In genomic region chr3:46299608-46300460, GRCh38 we compare ENCODE assay signal across 11 cellular contexts. TPM values are rescaled to one million over a fixed set of nuclear protein-coding genes. Genes with fewer than 3 reads are reported as not detected.
A peak's percentile ranks its signal among the peaks of the same experiment; 100 is the strongest.
DNase-seq lines count a peak whose midpoint lies in the region; ATAC-seq and TF ChIP-seq lines count a peak whose summit lies in the region.
"Had no signal": no experiment of that assay in that cellular context is flagged by ENCODE, and none has a peak within 500 bp of the region (broad histone marks: within the 10 kb centered on the region; RNA-seq: fewer than 3 reads in every experiment).

No MANE protein-coding gene starts in this region.

- no peaks in the 10 kb centered on the region for H3K9me3 ChIP-seq in DND-41 (ENCODE audit: insufficient read depth, low read length, severe bottlenecking)
- no peaks in the 10 kb centered on the region for H3K9me3 ChIP-seq in Peyer's patch
- H3K9me3 ChIP-seq in trophoblast cell (ENCODE audit: insufficient read depth, low read depth, low read length) = no peaks in the 10 kb centered on the region

- no peak overlapping the region for H3K4ac ChIP-seq in trophoblast cell (ENCODE audit: low read depth, low read length)

- H4K8ac ChIP-seq in trophoblast cell (ENCODE audit: low read depth, low read length) = no peak overlapping the region

- H3K9ac ChIP-seq in DND-41 (ENCODE audit: low read depth, low read length) = peak overlapping the region; percentile 13
- H3K9ac ChIP-seq in trophoblast cell (ENCODE audit: low read length) = no peak overlapping the region

- H3K18ac ChIP-seq in trophoblast cell (ENCODE audit: low read length) = no peak overlapping the region

- peak; percentile 39 for DNase-seq in DND-41
- peak in 2 of 3 donors; percentile 38 to 57 for DNase-seq in Peyer's patch
- DNase-seq in immature natural killer cell = peak in 2 of 3 donors; percentile 31 to 44
- DNase-seq in trophoblast cell = no peak
- no peak for DNase-seq in mesenteric fat pad (ENCODE audit: low spot score)
- DNase-seq in iPS-NIHi7 (ENCODE audit: extremely low spot score) = no peak
- DNase-seq: caudate nucleus, NCI-H524 treated with DMSO at 0.1 percent for 48 hours had no signal

- H3K36me3 ChIP-seq in DND-41 (ENCODE audit: insufficient read depth, low read length) (no peaks in the 10 kb centered on the region), Peyer's patch (no peaks in the 10 kb centered on the region), trophoblast cell (ENCODE audit: control insufficient read depth in 1 of 2, insufficient read depth in 2 of 2, low read length in 2 of 2) (no peaks in the 10 kb centered on the region)

- H2BK12ac ChIP-seq in trophoblast cell (ENCODE audit: low read length) = no peak overlapping the region

- ATAC-seq in DND-41 (ENCODE audit: insufficient read depth, low read depth) (peak; percentile 40; the same call in 2 of the 3 replicates), GM21723 (IDR thresholded peaks at IDR 0.05; ENCODE audit: unreplicated experiment) (peak; percentile 35), GM19467 (IDR thresholded peaks at IDR 0.05; ENCODE audit: unreplicated experiment) (no peak)

- H3K79me2 ChIP-seq in DND-41 (ENCODE audit: insufficient read depth, low read length) = no peaks in the 10 kb centered on the region
- H3K79me2 ChIP-seq in trophoblast cell (ENCODE audit: control insufficient read depth, insufficient read depth, low read length, poor library complexity) = no peaks in the 10 kb centered on the region

- TF ChIP-seq CTCF in DND-41 (IDR thresholded peaks at IDR 0.05; ENCODE audit: borderline replicate concordance, extremely low read depth, low read length, poor library complexity, severe bottlenecking) (no peak), Peyer's patch (IDR thresholded peaks at IDR 0.05) (no peak)

- H3K4me3 ChIP-seq in DND-41 (ENCODE audit: low read depth in 1 of 2, low read length in 2 of 2) = no peak overlapping the region
- H3K4me3 ChIP-seq in Peyer's patch = no peak overlapping the region
- H3K4me3 ChIP-seq in trophoblast cell (ENCODE audit: low read depth, low read length) = no peak overlapping the region

- peak overlapping the region; percentile 26; the same call in 1 of the 2 replicates for H3K4me2 ChIP-seq in DND-41 (ENCODE audit: insufficient read depth, low read length)
- no peak overlapping the region for H3K4me2 ChIP-seq in trophoblast cell (ENCODE audit: low read length)

- no peaks in the 10 kb centered on the region for H3K36me3 Mint-ChIP-seq in immature natural killer cell

- H3K27me3 ChIP-seq in DND-41 (ENCODE audit: insufficient read depth, low read length, poor library complexity) (no peaks in the 10 kb centered on the region), Peyer's patch (no peaks in the 10 kb centered on the region), trophoblast cell (ENCODE audit: insufficient read depth, low read length) (no peaks in the 10 kb centered on the region)

- H2AK5ac ChIP-seq in trophoblast cell (ENCODE audit: low read length) = no peak overlapping the region

- no peak overlapping the region for H3K23ac ChIP-seq in trophoblast cell (ENCODE audit: low read length)

- no CpG with 5 or more reads among the region's 5 CpGs for WGBS in trophoblast cell (ENCODE audit: extremely low coverage, insufficient coverage, insufficient read length)

- H3K4me1 ChIP-seq in DND-41 (ENCODE audit: insufficient read depth, low read length) = peaks cover 63% of the 10 kb centered on the region
- H3K4me1 ChIP-seq in Peyer's patch = peaks cover 0 to 3% (median 0%) of the 10 kb centered on the region in 4 donors
- no peaks in the 10 kb centered on the region for H3K4me1 ChIP-seq in trophoblast cell (ENCODE audit: control insufficient read depth in 1 of 2, insufficient read depth in 2 of 2, low read length in 2 of 2)

- H3K9me3 Mint-ChIP-seq in immature natural killer cell = no peaks in the 10 kb centered on the region

- H3K4me3 Mint-ChIP-seq in immature natural killer cell = peak overlapping the region; percentile 13 to 68 (median 59)

- H3K27ac ChIP-seq in DND-41 (ENCODE audit: low read length) (peak overlapping the region; percentile 76), Peyer's patch (peak overlapping the region in 2 of 4 donors; percentile 48 to 62), trophoblast cell (ENCODE audit: low read depth, low read length) (no peak overlapping the region)

- peaks cover 56 to 58% of the 10 kb centered on the region in 2 donors for H3K4me1 Mint-ChIP-seq in immature natural killer cell

- no peak overlapping the region for H4K91ac ChIP-seq in trophoblast cell (ENCODE audit: low read depth, low read length)

- no peaks in the 10 kb centered on the region for H4K20me1 ChIP-seq in DND-41 (ENCODE audit: insufficient read depth, low read length)

- TF ChIP-seq POLR2A in Peyer's patch (IDR thresholded peaks at IDR 0.05) = no peak

- H2BK120ac ChIP-seq in trophoblast cell (ENCODE audit: insufficient read depth, low read length, poor library complexity) = no peak overlapping the region

- no peak overlapping the region for H3K14ac ChIP-seq in trophoblast cell (ENCODE audit: low read length)

- H3K27me3 Mint-ChIP-seq in immature natural killer cell (ENCODE audit: low read depth in 3 of 3) = peaks cover 0 to 3% (median 0%) of the 10 kb centered on the region in 3 donors

- H3K27ac Mint-ChIP-seq in immature natural killer cell = peak overlapping the region; percentile 54 to 88 (median 74)

- no peak overlapping the region for H2BK5ac ChIP-seq in trophoblast cell (ENCODE audit: low read depth, low read length, poor library complexity)

- no peak overlapping the region for H4K12ac ChIP-seq in trophoblast cell (ENCODE audit: low read depth, low read length)

- no peaks in the 10 kb centered on the region for H3K79me1 ChIP-seq in trophoblast cell (ENCODE audit: low read length)

- H2AFZ ChIP-seq in DND-41 (ENCODE audit: low read depth, low read length) (0 out of 2 replicates have a peak overlapping the region, but pooled peaks have one; percentile 46), trophoblast cell (ENCODE audit: insufficient read depth, low read length, poor library complexity) (no peak overlapping the region)

RNA-seq across cellular contexts. Expression of gene CCR2, which starts 54.1 kb away (rescaled TPM):
- total RNA-seq in Peyer's patch (1 to 10 TPM in 1 of 4 donors, under 1 TPM in 2, not detected in 1; 0.70 to 4.1 (median 0.80) TPM), mesenteric fat pad (3.3 TPM)
- polyA plus RNA-seq in immature natural killer cell = 10 to 100 TPM in 1 of 3 donors, 1 to 10 TPM in 2; 3.5 to 10.8 (median 6.7) TPM
- 0.05 and 0.21 TPM in 2 replicates for polyA plus RNA-seq in trophoblast cell (2013)
- total RNA-seq: glomerular endothelial cell had no signal

RNA-seq across cellular contexts. Expression of gene CCR3, which starts 57.6 kb away (rescaled TPM):
- total RNA-seq in Peyer's patch (not detected), mesenteric fat pad (not detected)
- under 1 TPM in 1 of 3 donors, not detected in 2; 0.39 TPM for polyA plus RNA-seq in immature natural killer cell
- 0.44 and 0.52 TPM in 2 replicates for polyA plus RNA-seq in trophoblast cell (2013)
- total RNA-seq: glomerular endothelial cell had no signal

Comparison
In these comparisons a context has a peak if more than half of its experiments do, and no peak if none do; other contexts are left out.
1. DNase-seq: peak in DND-41 (single experiment), Peyer's patch (2 of 3) and immature natural killer cell (2 of 3); none in trophoblast cell (0 of 2), mesenteric fat pad (single experiment) and iPS-NIHi7 (single experiment).